19 cellular contexts compared by ENCODE assay signal in genomic region chr3:154926721-154927120, GRCh38.
"Had no signal": no experiment of that assay in that cellular context is flagged by ENCODE, and none has a peak within 500 bp of the region (broad histone marks: within the 10 kb centered on the region; RNA-seq: fewer than 3 reads in every experiment).

No MANE protein-coding gene starts in this region.

- FAIRE-seq: astrocyte had no signal

- H3K27me3 ChIP-seq: neutrophil, spleen, tibial artery had no signal

- H3K36me3 ChIP-seq: lower lobe of right lung, neutrophil, spleen, tibial artery had no signal

- H3K9me3 ChIP-seq: lower lobe of right lung, neutrophil, tibial artery had no signal

- H3K27ac ChIP-seq: lower lobe of right lung, neutrophil, parathyroid adenoma, spleen, tibial artery had no signal

- H2AFZ ChIP-seq: parathyroid adenoma had no signal

- DNase-seq: activated CD4-positive, alpha-beta T cell treated with anti-CD3 and anti-CD28 coated beads, Interleukin-2, amount 10 ng/mL, durations not matched to agents 24 days and 14 days; activated CD8-positive, alpha-beta T cell treated with anti-CD3 and anti-CD28 coated beads for 36 hours; activated naive CD4-positive, alpha-beta T cell treated with anti-CD3 and anti-CD28 coated beads, Interleukin-2, amount 10 ng/mL, durations not matched to agents 7 days and 5 days; activated T-cell treated with anti-CD3 and anti-CD28 coated beads, Interleukin-2, amount 50 U/mL, for 1 hour; erythroblast; hippocampal formation; islet precursor cell; left colon; lower lobe of right lung; natural killer cell; retina; spleen; stimulated activated CD8-positive, alpha-beta memory T cell treated with anti-CD3 and anti-CD28 coated beads, Interleukin-4, amount 100 ng/mL, for 48 hours; stimulated activated naive CD4-positive, alpha-beta T cell; T1000; tibial artery had no signal

- H3K79me2 ChIP-seq: parathyroid adenoma had no signal

- H3K4me3 ChIP-seq: lower lobe of right lung, spleen, tibial artery had no signal

- H3K4me1 ChIP-seq: lower lobe of right lung, parathyroid adenoma, spleen, tibial artery had no signal
